In genomic region chr17:78351449-78352006, GRCh38 we compare ENCODE assay signal across 8 cellular contexts. TPM values are rescaled to one million over a fixed set of nuclear protein-coding genes. Genes with fewer than 3 reads are reported as not detected.
DNase-seq lines count a peak whose midpoint lies in the region; ATAC-seq and TF ChIP-seq lines count a peak whose summit lies in the region.

No MANE protein-coding gene starts in this region.

- 55 to 73% methylated on average over 5 to 16 of the region's 16 CpGs for WGBS in body of pancreas, 2 donors

- H3K27ac ChIP-seq in body of pancreas (peak overlapping the region; percentile 13 to 85 (median 79)), iPS-18a (ENCODE audit: low read length) (no peak overlapping the region), gastrocnemius medialis (peak overlapping the region; percentile 86 to 94 (median 88))

- H3K36me3 ChIP-seq in body of pancreas (replicated peaks in 1 of 2; ENCODE audit: insufficient read depth in 1 of 2, low read depth in 2 of 2) (no peaks in the 10 kb centered on the region), iPS-18a (ENCODE audit: control insufficient read depth, low read depth, low read length) (no peaks in the 10 kb centered on the region), gastrocnemius medialis (no peaks in the 10 kb centered on the region)

- H3K36me3 Mint-ChIP-seq in activated CD4-positive, alpha-beta T cell treated with anti-CD3 and anti-CD28 coated beads, Interleukin-2, amount 10 ng/mL, durations not matched to agents 7 days and 5 days (ENCODE audit: low read depth) = peaks cover 8% of the 10 kb centered on the region
- peaks cover 33% of the 10 kb centered on the region for H3K36me3 Mint-ChIP-seq in activated T-helper 2 cell treated with anti-CD3 and anti-CD28 coated beads, Interferon-gamma antibody, Interleukin-2, Interleukin-4, amounts not matched to agents 10 μg/mL and 5 μg/mL and 100 μg/mL, durations not matched to agents 14 hours and 24 hours and 36 hours (ENCODE audit: low read depth)

- peak overlapping the region; percentile 55 for H3K4me3 Mint-ChIP-seq in activated CD4-positive, alpha-beta T cell treated with anti-CD3 and anti-CD28 coated beads, Interleukin-2, amount 10 ng/mL, durations not matched to agents 7 days and 5 days
- H3K4me3 Mint-ChIP-seq in activated T-helper 2 cell treated with anti-CD3 and anti-CD28 coated beads, Interferon-gamma antibody, Interleukin-2, Interleukin-4, amounts not matched to agents 10 μg/mL and 5 μg/mL and 100 μg/mL, durations not matched to agents 14 hours and 24 hours and 36 hours (ENCODE audit: low read depth) = no peak overlapping the region

- POLR2A ChIA-PET in activated CD4-positive, alpha-beta T cell treated with anti-CD3 and anti-CD28 coated beads, Interleukin-2, amount 10 ng/mL, durations not matched to agents 7 days and 5 days (lab: Charles Lee) = no interaction called here

- in situ Hi-C loops in gastrocnemius medialis (cut with MboI; ENCODE audit: low sequenced_read_pairs in 4 of 4) = no loop called here

- no peaks in the 10 kb centered on the region for H3K9me3 ChIP-seq in body of pancreas
- no peaks in the 10 kb centered on the region for H3K9me3 ChIP-seq in iPS-18a (ENCODE audit: control insufficient read depth, low read depth, low read length)
- no peaks in the 10 kb centered on the region for H3K9me3 ChIP-seq in gastrocnemius medialis

- H3K4me3 ChIP-seq in body of pancreas (no peak overlapping the region), iPS-18a (ENCODE audit: low read length) (peak overlapping the region; percentile 5), gastrocnemius medialis (no peak overlapping the region)

- CTCF ChIA-PET in activated CD4-positive, alpha-beta T cell treated with anti-CD3 and anti-CD28 coated beads, Interleukin-2, amount 10 ng/mL, durations not matched to agents 7 days and 5 days (lab: Charles Lee) = interaction anchor here (0.6 to 0.7 kb wide), 2 partner anchors 85 to 100 kb away, joined by 3 read pairs; no protein-coding TSS in a partner anchor

- H3K27ac Mint-ChIP-seq in activated CD4-positive, alpha-beta T cell treated with anti-CD3 and anti-CD28 coated beads, Interleukin-2, amount 10 ng/mL, durations not matched to agents 7 days and 5 days = no peak overlapping the region
- H3K27ac Mint-ChIP-seq in activated T-helper 2 cell treated with anti-CD3 and anti-CD28 coated beads, Interferon-gamma antibody, Interleukin-2, Interleukin-4, amounts not matched to agents 10 μg/mL and 5 μg/mL and 100 μg/mL, durations not matched to agents 14 hours and 24 hours and 36 hours = no peak overlapping the region

- peak in 1 of 3 donors; percentile 21 for TF ChIP-seq POLR2A in body of pancreas (IDR thresholded peaks at IDR 0.05)
- TF ChIP-seq POLR2A in gastrocnemius medialis (IDR thresholded peaks at IDR 0.05) = no peak

- TF ChIP-seq CTCF in body of pancreas (IDR thresholded peaks at IDR 0.05) = peak in 1 of 7 experiments; percentile 6
- peak in 1 of 5 experiments; percentile 22 for TF ChIP-seq CTCF in gastrocnemius medialis (IDR thresholded peaks at IDR 0.05 in 4 of 5, conservative IDR thresholded peaks at IDR 0.05 in 1 of 5)

- intact Hi-C loops in body of pancreas (cut with DNase I) = no loop called here
- intact Hi-C loops in gastrocnemius medialis (cut with DNase I; ENCODE audit: low total_unique reads) = no loop called here
- intact Hi-C loops in activated T-helper 2 cell treated with anti-CD3 and anti-CD28 coated beads, Interferon-gamma antibody, Interleukin-2, Interleukin-4, amounts not matched to agents 10 μg/mL and 5 μg/mL and 100 μg/mL, durations not matched to agents 14 hours and 24 hours and 36 hours (cut with micrococcal nuclease) = no loop called here

- no peaks in the 10 kb centered on the region for H3K27me3 ChIP-seq in body of pancreas
- peaks cover 14% of the 10 kb centered on the region for H3K27me3 ChIP-seq in iPS-18a (ENCODE audit: control insufficient read depth, insufficient read depth, low read length)
- H3K27me3 ChIP-seq in gastrocnemius medialis = no peaks in the 10 kb centered on the region

- peaks cover 71% of the 10 kb centered on the region for H3K4me1 Mint-ChIP-seq in activated CD4-positive, alpha-beta T cell treated with anti-CD3 and anti-CD28 coated beads, Interleukin-2, amount 10 ng/mL, durations not matched to agents 7 days and 5 days
- peaks cover 55% of the 10 kb centered on the region for H3K4me1 Mint-ChIP-seq in activated T-helper 2 cell treated with anti-CD3 and anti-CD28 coated beads, Interferon-gamma antibody, Interleukin-2, Interleukin-4, amounts not matched to agents 10 μg/mL and 5 μg/mL and 100 μg/mL, durations not matched to agents 14 hours and 24 hours and 36 hours (ENCODE audit: low read depth)

- H3K9me3 Mint-ChIP-seq in activated CD4-positive, alpha-beta T cell treated with anti-CD3 and anti-CD28 coated beads, Interleukin-2, amount 10 ng/mL, durations not matched to agents 7 days and 5 days = no peaks in the 10 kb centered on the region
- H3K9me3 Mint-ChIP-seq in activated T-helper 2 cell treated with anti-CD3 and anti-CD28 coated beads, Interferon-gamma antibody, Interleukin-2, Interleukin-4, amounts not matched to agents 10 μg/mL and 5 μg/mL and 100 μg/mL, durations not matched to agents 14 hours and 24 hours and 36 hours = no peaks in the 10 kb centered on the region

- no peak for DNase-seq in activated CD4-positive, alpha-beta T cell treated with anti-CD3 and anti-CD28 coated beads, Interleukin-2, amount 10 ng/mL, durations not matched to agents 7 days and 5 days
- DNase-seq in activated CD4-positive, alpha-beta T cell treated with anti-CD3 and anti-CD28 coated beads, Interleukin-2, amount 50 U/mL, for 48 hours = no peak
- DNase-seq in body of pancreas (peak; percentile 71 to 91 (median 75)), gastrocnemius medialis (peak; percentile 95 to 98), NCI-H524 (lab: John Stamatoyannopoulos, UW) (no peak)
- DNase-seq in activated T-helper 2 cell treated with anti-CD3 and anti-CD28 coated beads, Interferon-gamma antibody, Interleukin-2, Interleukin-4, amounts not matched to agents 10 μg/mL and 5 μg/mL and 100 μg/mL, durations not matched to agents 14 hours and 24 hours and 36 hours (ENCODE audit: low spot score) = no peak
- no peak for DNase-seq in activated CD4-positive, alpha-beta T cell treated with anti-CD3 and anti-CD28 coated beads for 4 hours

- H3K4me1 ChIP-seq in body of pancreas (peaks cover 51% of the 10 kb centered on the region), iPS-18a (ENCODE audit: control insufficient read depth, low read depth, low read length) (peaks cover 35% of the 10 kb centered on the region), gastrocnemius medialis (peaks cover 55 to 57% of the 10 kb centered on the region in 2 donors)

- no peaks in the 10 kb centered on the region for H3K27me3 Mint-ChIP-seq in activated CD4-positive, alpha-beta T cell treated with anti-CD3 and anti-CD28 coated beads, Interleukin-2, amount 10 ng/mL, durations not matched to agents 7 days and 5 days
- no peaks in the 10 kb centered on the region for H3K27me3 Mint-ChIP-seq in activated T-helper 2 cell treated with anti-CD3 and anti-CD28 coated beads, Interferon-gamma antibody, Interleukin-2, Interleukin-4, amounts not matched to agents 10 μg/mL and 5 μg/mL and 100 μg/mL, durations not matched to agents 14 hours and 24 hours and 36 hours (ENCODE audit: low read depth)

- peak; percentile 30 for ATAC-seq in body of pancreas
- ATAC-seq in gastrocnemius medialis = peak; percentile 71 to 76

- no peak overlapping the region for H3K9ac ChIP-seq in iPS-18a (ENCODE audit: low read length)

RNA-seq across cellular contexts. Expression of gene SOCS3, which starts 8.3 kb away (rescaled TPM):
- 10 to 100 TPM; 22.2 to 24.4 TPM for total RNA-seq in activated CD4-positive, alpha-beta T cell treated with anti-CD3 and anti-CD28 coated beads, Interleukin-2, amount 10 ng/mL, durations not matched to agents 7 days and 5 days
- total RNA-seq in body of pancreas = 10 to 100 TPM; 21.0 to 63.9 TPM
- total RNA-seq in gastrocnemius medialis = 10 to 100 TPM in 3 of 4 donors, 1 to 10 TPM in 1; 4.5 to 44.2 (median 16.4) TPM
- total RNA-seq in activated T-helper 2 cell treated with anti-CD3 and anti-CD28 coated beads, Interferon-gamma antibody, Interleukin-2, Interleukin-4, amounts not matched to agents 10 μg/mL and 5 μg/mL and 100 μg/mL, durations not matched to agents 14 hours and 24 hours and 36 hours = 93.5 and 99.8 TPM in 2 replicates

RNA-seq across cellular contexts. Expression of gene PGS1, which starts 26.9 kb away (rescaled TPM):
- 10 to 100 TPM; 71.1 to 78.3 TPM for total RNA-seq in activated CD4-positive, alpha-beta T cell treated with anti-CD3 and anti-CD28 coated beads, Interleukin-2, amount 10 ng/mL, durations not matched to agents 7 days and 5 days
- total RNA-seq in body of pancreas = 10 to 100 TPM; 17.1 to 30.4 TPM
- total RNA-seq in gastrocnemius medialis = 10 to 100 TPM; 16.6 to 30.0 (median 21.8) TPM
- 59.3 and 64.1 TPM in 2 replicates for total RNA-seq in activated T-helper 2 cell treated with anti-CD3 and anti-CD28 coated beads, Interferon-gamma antibody, Interleukin-2, Interleukin-4, amounts not matched to agents 10 μg/mL and 5 μg/mL and 100 μg/mL, durations not matched to agents 14 hours and 24 hours and 36 hours

Comparison
In these comparisons a context has a peak if more than half of its experiments do, and no peak if none do; other contexts are left out.
1. DNase-seq: peak in body of pancreas (4 of 4) and gastrocnemius medialis (2 of 2); none in activated CD4-positive, alpha-beta T cell treated with anti-CD3 and anti-CD28 coated beads, Interleukin-2, amount 10 ng/mL, durations not matched to agents 7 days and 5 days (single experiment), activated CD4-positive, alpha-beta T cell treated with anti-CD3 and anti-CD28 coated beads, Interleukin-2, amount 50 U/mL, for 48 hours (0 of 2), activated T-helper 2 cell treated with anti-CD3 and anti-CD28 coated beads, Interferon-gamma antibody, Interleukin-2, Interleukin-4, amounts not matched to agents 10 μg/mL and 5 μg/mL and 100 μg/mL, durations not matched to agents 14 hours and 24 hours and 36 hours (single experiment), NCI-H524 (0 of 2) and activated CD4-positive, alpha-beta T cell treated with anti-CD3 and anti-CD28 coated beads for 4 hours (0 of 2).